Comparison of ENCODE assay signal across 1 cellular context in the genomic region with DNA sequence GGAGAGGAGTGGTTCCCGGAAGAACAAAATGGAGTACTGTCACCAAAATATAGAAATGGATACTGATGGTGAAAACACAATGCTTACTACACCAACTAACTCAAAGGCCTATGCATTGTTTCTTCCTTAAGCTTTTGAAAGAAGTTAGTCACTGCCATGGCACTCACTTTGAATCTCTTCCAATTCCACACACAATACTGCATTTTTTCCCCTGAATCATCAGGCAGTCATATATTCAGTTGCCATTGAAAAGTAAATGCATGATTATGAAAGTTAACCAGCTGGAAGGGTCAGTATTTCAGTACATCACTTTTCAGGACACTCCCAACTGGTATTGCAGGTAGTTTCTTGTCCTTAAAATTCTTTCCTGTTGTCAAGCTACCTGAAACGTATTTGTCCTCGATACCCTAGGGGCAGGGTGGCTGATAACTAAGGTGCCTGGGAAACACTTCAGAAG.
TF ChIP-seq lines count a peak whose summit lies in the region.

No MANE protein-coding gene starts in this region.

TF ChIP-seq in GM23338, 12 proteins besides CTCF, POLR2A, EP300 and RAD21 (continued from another document):
- TF ChIP-seq EZH2 (IDR thresholded peaks at IDR 0.05; ENCODE audit: low read depth, unreplicated experiment), result no peak
- TF ChIP-seq STAT1 (IDR thresholded peaks at IDR 0.05; ENCODE audit: unreplicated experiment), result no peak
- TF ChIP-seq, protein P1, sequence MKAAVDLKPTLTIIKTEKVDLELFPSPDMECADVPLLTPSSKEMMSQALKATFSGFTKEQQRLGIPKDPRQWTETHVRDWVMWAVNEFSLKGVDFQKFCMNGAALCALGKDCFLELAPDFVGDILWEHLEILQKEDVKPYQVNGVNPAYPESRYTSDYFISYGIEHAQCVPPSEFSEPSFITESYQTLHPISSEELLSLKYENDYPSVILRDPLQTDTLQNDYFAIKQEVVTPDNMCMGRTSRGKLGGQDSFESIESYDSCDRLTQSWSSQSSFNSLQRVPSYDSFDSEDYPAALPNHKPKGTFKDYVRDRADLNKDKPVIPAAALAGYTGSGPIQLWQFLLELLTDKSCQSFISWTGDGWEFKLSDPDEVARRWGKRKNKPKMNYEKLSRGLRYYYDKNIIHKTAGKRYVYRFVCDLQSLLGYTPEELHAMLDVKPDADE (IDR thresholded peaks at IDR 0.05), result no peak
- TF ChIP-seq, protein P2, sequence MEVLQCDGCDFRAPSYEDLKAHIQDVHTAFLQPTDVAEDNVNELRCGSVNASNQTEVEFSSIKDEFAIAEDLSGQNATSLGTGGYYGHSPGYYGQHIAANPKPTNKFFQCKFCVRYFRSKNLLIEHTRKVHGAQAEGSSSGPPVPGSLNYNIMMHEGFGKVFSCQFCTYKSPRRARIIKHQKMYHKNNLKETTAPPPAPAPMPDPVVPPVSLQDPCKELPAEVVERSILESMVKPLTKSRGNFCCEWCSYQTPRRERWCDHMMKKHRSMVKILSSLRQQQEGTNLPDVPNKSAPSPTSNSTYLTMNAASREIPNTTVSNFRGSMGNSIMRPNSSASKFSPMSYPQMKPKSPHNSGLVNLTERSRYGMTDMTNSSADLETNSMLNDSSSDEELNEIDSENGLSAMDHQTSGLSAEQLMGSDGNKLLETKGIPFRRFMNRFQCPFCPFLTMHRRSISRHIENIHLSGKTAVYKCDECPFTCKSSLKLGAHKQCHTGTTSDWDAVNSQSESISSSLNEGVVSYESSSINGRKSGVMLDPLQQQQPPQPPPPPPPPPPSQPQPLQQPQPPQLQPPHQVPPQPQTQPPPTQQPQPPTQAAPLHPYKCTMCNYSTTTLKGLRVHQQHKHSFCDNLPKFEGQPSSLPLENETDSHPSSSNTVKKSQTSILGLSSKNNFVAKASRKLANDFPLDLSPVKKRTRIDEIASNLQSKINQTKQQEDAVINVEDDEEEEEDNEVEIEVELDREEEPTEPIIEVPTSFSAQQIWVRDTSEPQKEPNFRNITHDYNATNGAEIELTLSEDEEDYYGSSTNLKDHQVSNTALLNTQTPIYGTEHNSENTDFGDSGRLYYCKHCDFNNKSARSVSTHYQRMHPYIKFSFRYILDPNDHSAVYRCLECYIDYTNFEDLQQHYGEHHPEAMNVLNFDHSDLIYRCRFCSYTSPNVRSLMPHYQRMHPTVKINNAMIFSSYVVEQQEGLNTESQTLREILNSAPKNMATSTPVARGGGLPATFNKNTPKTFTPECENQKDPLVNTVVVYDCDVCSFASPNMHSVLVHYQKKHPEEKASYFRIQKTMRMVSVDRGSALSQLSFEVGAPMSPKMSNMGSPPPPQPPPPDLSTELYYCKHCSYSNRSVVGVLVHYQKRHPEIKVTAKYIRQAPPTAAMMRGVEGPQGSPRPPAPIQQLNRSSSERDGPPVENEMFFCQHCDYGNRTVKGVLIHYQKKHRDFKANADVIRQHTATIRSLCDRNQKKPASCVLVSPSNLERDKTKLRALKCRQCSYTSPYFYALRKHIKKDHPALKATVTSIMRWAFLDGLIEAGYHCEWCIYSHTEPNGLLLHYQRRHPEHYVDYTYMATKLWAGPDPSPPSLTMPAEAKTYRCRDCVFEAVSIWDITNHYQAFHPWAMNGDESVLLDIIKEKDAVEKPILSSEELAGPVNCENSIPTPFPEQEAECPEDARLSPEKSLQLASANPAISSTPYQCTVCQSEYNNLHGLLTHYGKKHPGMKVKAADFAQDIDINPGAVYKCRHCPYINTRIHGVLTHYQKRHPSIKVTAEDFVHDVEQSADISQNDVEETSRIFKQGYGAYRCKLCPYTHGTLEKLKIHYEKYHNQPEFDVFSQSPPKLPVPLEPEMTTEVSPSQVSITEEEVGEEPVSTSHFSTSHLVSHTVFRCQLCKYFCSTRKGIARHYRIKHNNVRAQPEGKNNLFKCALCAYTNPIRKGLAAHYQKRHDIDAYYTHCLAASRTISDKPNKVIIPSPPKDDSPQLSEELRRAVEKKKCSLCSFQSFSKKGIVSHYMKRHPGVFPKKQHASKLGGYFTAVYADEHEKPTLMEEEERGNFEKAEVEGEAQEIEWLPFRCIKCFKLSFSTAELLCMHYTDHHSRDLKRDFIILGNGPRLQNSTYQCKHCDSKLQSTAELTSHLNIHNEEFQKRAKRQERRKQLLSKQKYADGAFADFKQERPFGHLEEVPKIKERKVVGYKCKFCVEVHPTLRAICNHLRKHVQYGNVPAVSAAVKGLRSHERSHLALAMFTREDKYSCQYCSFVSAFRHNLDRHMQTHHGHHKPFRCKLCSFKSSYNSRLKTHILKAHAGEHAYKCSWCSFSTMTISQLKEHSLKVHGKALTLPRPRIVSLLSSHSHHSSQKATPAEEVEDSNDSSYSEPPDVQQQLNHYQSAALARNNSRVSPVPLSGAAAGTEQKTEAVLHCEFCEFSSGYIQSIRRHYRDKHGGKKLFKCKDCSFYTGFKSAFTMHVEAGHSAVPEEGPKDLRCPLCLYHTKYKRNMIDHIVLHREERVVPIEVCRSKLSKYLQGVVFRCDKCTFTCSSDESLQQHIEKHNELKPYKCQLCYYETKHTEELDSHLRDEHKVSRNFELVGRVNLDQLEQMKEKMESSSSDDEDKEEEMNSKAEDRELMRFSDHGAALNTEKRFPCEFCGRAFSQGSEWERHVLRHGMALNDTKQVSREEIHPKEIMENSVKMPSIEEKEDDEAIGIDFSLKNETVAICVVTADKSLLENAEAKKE (CRISPR knock-in tag; IDR thresholded peaks at IDR 0.05), result no peak
